In genomic region chr12:55720894-55721444, GRCh38 we compare ENCODE assay signal across 9 cellular contexts. TPM values are rescaled to one million over a fixed set of nuclear protein-coding genes. Genes with fewer than 3 reads are reported as not detected.
DNase-seq lines count a peak whose midpoint lies in the region; ATAC-seq and TF ChIP-seq lines count a peak whose summit lies in the region.
"Had no signal": no experiment of that assay in that cellular context is flagged by ENCODE, and none has a peak within 500 bp of the region (broad histone marks: within the 10 kb centered on the region; RNA-seq: fewer than 3 reads in every experiment).

No MANE protein-coding gene starts in this region.

- H3K27me3 ChIP-seq in BLaER1 (no peaks in the 10 kb centered on the region), psoas muscle (ENCODE audit: insufficient read depth in 3 of 3, low read length in 2 of 3) (no peaks in the 10 kb centered on the region)

- peaks cover 9% of the 10 kb centered on the region; the same call in 1 of the 2 replicates for H4K20me1 ChIP-seq in BLaER1

- H3K36me3 ChIP-seq in BLaER1 (peaks cover 43% of the 10 kb centered on the region), psoas muscle (ENCODE audit: insufficient read depth in 1 of 2, low read depth in 1 of 2) (peaks cover 6 to 34% of the 10 kb centered on the region in 2 donors)

- WGBS in psoas muscle, 3 donors: 7 to 21% (median 8%) methylated on average over 9 of the region's 9 CpGs

- intact Hi-C loops in psoas muscle (cut with DNase I): loop anchor here in 1 of 2 donors (1.0 to 2.0 kb wide), 2 partner anchors 16 to 40 kb away; a partner anchor contains a TSS

- H3K4me3 ChIP-seq in BLaER1: no peak overlapping the region
- peak overlapping the region; percentile 52 for H3K4me3 ChIP-seq in psoas muscle

- H3K4me1 ChIP-seq in BLaER1 (peaks cover 91% of the 10 kb centered on the region), psoas muscle (peaks cover 89% of the 10 kb centered on the region)

- peak; percentile 78 for TF ChIP-seq CTCF in psoas muscle (IDR thresholded peaks at IDR 0.05)

- H3K27ac ChIP-seq in BLaER1 (no peak overlapping the region), psoas muscle (peak overlapping the region; percentile 92)

- no peak overlapping the region for H3K9ac ChIP-seq in BLaER1

- DNase-seq in HS-27A (ENCODE audit: low read depth): peak; percentile 87
- peak; percentile 92 for DNase-seq in T1000 (lab: John Stamatoyannopoulos, UW)
- peak; percentile 97 for DNase-seq in glomerular visceral epithelial cell (ENCODE audit: extremely low spot score)
- DNase-seq in psoas muscle: peak; percentile 90 to 96
- DNase-seq: naive B cell had no signal

- H3K4me2 ChIP-seq in BLaER1: peak overlapping the region; percentile 18; the same call in 1 of the 2 replicates

- ATAC-seq in psoas muscle (peak; percentile 71 to 75 (median 72)), HG03342 (IDR thresholded peaks at IDR 0.05; ENCODE audit: unreplicated experiment) (no peak), HG03565 (IDR thresholded peaks at IDR 0.05; ENCODE audit: unreplicated experiment) (no peak), GM19035 (IDR thresholded peaks at IDR 0.05; ENCODE audit: unreplicated experiment) (no peak)

- no peaks in the 10 kb centered on the region for H3K9me3 ChIP-seq in BLaER1
- no peaks in the 10 kb centered on the region for H3K9me3 ChIP-seq in psoas muscle

RNA-seq across cellular contexts. Expression of gene RDH5, which starts 0.8 kb away (rescaled TPM):
- 10 to 100 TPM; 11.4 to 25.4 (median 16.0) TPM for total RNA-seq in psoas muscle
- 10 to 100 TPM in 2 of 3 donors, 1 to 10 TPM in 1; 7.0 to 14.0 (median 11.9) TPM for polyA plus RNA-seq in psoas muscle

RNA-seq across cellular contexts. Expression of gene BLOC1S1, which starts 5.1 kb away (rescaled TPM):
- total RNA-seq in psoas muscle: 100 to 1,000 TPM; 127 to 193 (median 165) TPM
- 100 to 1,000 TPM; 185 to 260 (median 228) TPM for polyA plus RNA-seq in psoas muscle

RNA-seq across cellular contexts. Expression of gene CD63, which starts 7.8 kb away (rescaled TPM):
- total RNA-seq in psoas muscle: 1,000 to 10,000 TPM in 2 of 4 donors, 100 to 1,000 TPM in 2; 592 to 1,401 (median 983) TPM
- 1,000 to 10,000 TPM; 1,147 to 2,407 (median 1,257) TPM for polyA plus RNA-seq in psoas muscle

RNA-seq across cellular contexts. Expression of gene ITGA7, which starts 13.3 kb away (rescaled TPM):
- 100 to 1,000 TPM; 297 to 433 (median 350) TPM for total RNA-seq in psoas muscle
- 100 to 1,000 TPM in 2 of 3 donors, 10 to 100 TPM in 1; 51.8 to 254 (median 152) TPM for polyA plus RNA-seq in psoas muscle

RNA-seq across cellular contexts. Expression of gene GDF11, which starts 22.0 kb away (rescaled TPM):
- total RNA-seq in psoas muscle: 1 to 10 TPM in 3 of 4 donors, under 1 TPM in 1; 0.88 to 4.8 (median 1.4) TPM
- polyA plus RNA-seq in psoas muscle: 1 to 10 TPM in 2 of 3 donors, under 1 TPM in 1; 0.34 to 3.7 (median 2.3) TPM

Comparison
In these comparisons a context has a peak if more than half of its experiments do, and no peak if none do; other contexts are left out.
1. ATAC-seq: peak in psoas muscle (4 of 4); none in HG03342 (single experiment), HG03565 (single experiment) and GM19035 (single experiment).
2. Peak in every context shown above with its lines, with median percentiles within 50 percentile points of each other: DNase-seq.